Comparison of ENCODE assay signal across 11 cellular contexts in the genomic region with DNA sequence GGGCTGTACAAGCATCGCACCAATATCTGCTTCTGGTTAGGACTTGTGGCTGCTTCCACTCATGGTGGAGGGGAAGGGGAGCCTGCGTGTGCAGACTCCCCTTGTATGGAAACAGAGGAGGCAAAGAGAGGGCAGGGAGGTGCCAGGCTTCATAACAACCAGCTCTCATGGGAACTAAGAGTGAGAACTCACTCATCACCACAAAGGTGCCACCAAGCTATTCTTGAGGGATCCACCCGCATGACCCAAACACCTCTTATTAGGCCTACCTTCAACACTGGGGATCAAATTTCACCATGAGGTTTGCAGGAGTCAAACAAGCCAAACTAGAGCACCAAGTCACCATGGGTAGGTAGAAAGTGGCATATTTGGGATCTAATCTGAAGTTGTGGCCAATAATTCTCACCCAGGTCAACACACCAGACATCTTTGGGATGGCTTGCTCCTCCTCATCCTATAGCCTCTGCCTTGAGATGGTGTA. TPM values are rescaled to one million over a fixed set of nuclear protein-coding genes. Genes with fewer than 3 reads are reported as not detected.
A peak's percentile ranks its signal among the peaks of the same experiment; 100 is the strongest.
DNase-seq lines count a peak whose midpoint lies in the region; ATAC-seq lines count a peak whose summit lies in the region.
"Had no signal": no experiment of that assay in that cellular context is flagged by ENCODE, and none has a peak within 500 bp of the region (broad histone marks: within the 10 kb centered on the region; RNA-seq: fewer than 3 reads in every experiment).

No MANE protein-coding gene starts in this region.

- no peaks in the 10 kb centered on the region for H3K27me3 Mint-ChIP-seq in activated T-cell treated with anti-CD3 and anti-CD28 coated beads, Interleukin-2, amount 50 U/mL, for 4 hours (ENCODE audit: low read depth)
- H3K27me3 Mint-ChIP-seq in activated naive CD8-positive, alpha-beta T cell treated with anti-CD3 and anti-CD28 coated beads, Interleukin-2, amount 50 U/mL, for 24 hours, result no peaks in the 10 kb centered on the region
- no peaks in the 10 kb centered on the region for H3K27me3 Mint-ChIP-seq in stimulated activated naive B cell treated with anti-CD40 and anti-IgM and Interleukin-4, amounts not matched to agents 10 μg/mL and 1 μg/mL and 100 μg/mL, for 72 hours
- no peaks in the 10 kb centered on the region for H3K27me3 Mint-ChIP-seq in effector memory CD8-positive, alpha-beta T cell

- peak overlapping the region; percentile 94 for H3K27ac Mint-ChIP-seq in activated naive CD8-positive, alpha-beta T cell treated with anti-CD3 and anti-CD28 coated beads, Interleukin-2, amount 50 U/mL, for 24 hours
- H3K27ac Mint-ChIP-seq in stimulated activated naive B cell treated with anti-CD40 and anti-IgM and Interleukin-4, amounts not matched to agents 10 μg/mL and 1 μg/mL and 100 μg/mL, for 72 hours, result peak overlapping the region; percentile 91
- H3K27ac Mint-ChIP-seq in effector memory CD8-positive, alpha-beta T cell, result peak overlapping the region in 1 of 2 donors; percentile 0

- peak; percentile 13 to 25 for ATAC-seq in activated T-cell treated with anti-CD3 and anti-CD28 coated beads, Interleukin-2, amount 50 U/mL, for 4 hours
- ATAC-seq in HG02981 (IDR thresholded peaks at IDR 0.05; ENCODE audit: unreplicated experiment), result peak; percentile 3
- ATAC-seq in activated naive CD8-positive, alpha-beta T cell treated with anti-CD3 and anti-CD28 coated beads, Interleukin-2, amount 50 U/mL, for 24 hours, result peak; percentile 33
- ATAC-seq in stimulated activated naive B cell treated with anti-CD40 and anti-IgM and Interleukin-4, amounts not matched to agents 10 μg/mL and 1 μg/mL and 100 μg/mL, for 72 hours (replicated peaks), result peak; percentile 0 to 3
- no peak for ATAC-seq in effector memory CD8-positive, alpha-beta T cell (replicated peaks)
- ATAC-seq in HG02870 (IDR thresholded peaks at IDR 0.05; ENCODE audit: unreplicated experiment), result no peak

- no peaks in the 10 kb centered on the region for H3K36me3 Mint-ChIP-seq in activated T-cell treated with anti-CD3 and anti-CD28 coated beads, Interleukin-2, amount 50 U/mL, for 4 hours (ENCODE audit: insufficient read depth)
- peaks cover 7% of the 10 kb centered on the region for H3K36me3 Mint-ChIP-seq in activated naive CD8-positive, alpha-beta T cell treated with anti-CD3 and anti-CD28 coated beads, Interleukin-2, amount 50 U/mL, for 24 hours (ENCODE audit: low read depth)
- H3K36me3 Mint-ChIP-seq in stimulated activated naive B cell treated with anti-CD40 and anti-IgM and Interleukin-4, amounts not matched to agents 10 μg/mL and 1 μg/mL and 100 μg/mL, for 72 hours, result peaks cover 77 to 88% of the 10 kb centered on the region in 2 donors
- no peaks in the 10 kb centered on the region for H3K36me3 Mint-ChIP-seq in effector memory CD8-positive, alpha-beta T cell (ENCODE audit: insufficient read depth)

- H3K4me1 Mint-ChIP-seq in activated T-cell treated with anti-CD3 and anti-CD28 coated beads, Interleukin-2, amount 50 U/mL, for 4 hours (ENCODE audit: low read depth), result peaks cover 33% of the 10 kb centered on the region
- H3K4me1 Mint-ChIP-seq in activated naive CD8-positive, alpha-beta T cell treated with anti-CD3 and anti-CD28 coated beads, Interleukin-2, amount 50 U/mL, for 24 hours, result peaks cover 49% of the 10 kb centered on the region
- H3K4me1 Mint-ChIP-seq in stimulated activated naive B cell treated with anti-CD40 and anti-IgM and Interleukin-4, amounts not matched to agents 10 μg/mL and 1 μg/mL and 100 μg/mL, for 72 hours, result peaks cover 60 to 78% of the 10 kb centered on the region in 2 donors
- peaks cover 0 to 9% of the 10 kb centered on the region in 2 donors for H3K4me1 Mint-ChIP-seq in effector memory CD8-positive, alpha-beta T cell (ENCODE audit: low read depth in 2 of 2)

- H3K4me3 Mint-ChIP-seq in activated T-cell treated with anti-CD3 and anti-CD28 coated beads, Interleukin-2, amount 50 U/mL, for 4 hours, result peak overlapping the region; percentile 9
- H3K4me3 Mint-ChIP-seq in activated naive CD8-positive, alpha-beta T cell treated with anti-CD3 and anti-CD28 coated beads, Interleukin-2, amount 50 U/mL, for 24 hours, result peak overlapping the region; percentile 55
- H3K4me3 Mint-ChIP-seq in stimulated activated naive B cell treated with anti-CD40 and anti-IgM and Interleukin-4, amounts not matched to agents 10 μg/mL and 1 μg/mL and 100 μg/mL, for 72 hours, result peak overlapping the region; percentile 35 to 42
- no peak overlapping the region for H3K4me3 Mint-ChIP-seq in effector memory CD8-positive, alpha-beta T cell

- DNase-seq in activated T-cell treated with anti-CD3 and anti-CD28 coated beads, Interleukin-2, amount 50 U/mL, for 4 hours, result no peak
- DNase-seq in activated T-cell treated with anti-CD3 and anti-CD28 coated beads, Interleukin-2, amount 50 U/mL, for 1 hour, result no peak
- no peak for DNase-seq in activated naive CD8-positive, alpha-beta T cell treated with anti-CD3 and anti-CD28 coated beads, Interleukin-2, amount 50 U/mL, for 24 hours
- no peak for DNase-seq in stimulated activated naive B cell treated with anti-CD40 and anti-IgM and Interleukin-4, amounts not matched to agents 10 μg/mL and 1 μg/mL and 100 μg/mL, for 72 hours
- no peak for DNase-seq in cerebellar nuclear complex (lab: John Stamatoyannopoulos, UW)
- no peak for DNase-seq in effector memory CD8-positive, alpha-beta T cell
- DNase-seq: GDM1, NCI-H69, Right ventricle myocardium superior had no signal

- peaks cover 5% of the 10 kb centered on the region for H3K9me3 Mint-ChIP-seq in activated T-cell treated with anti-CD3 and anti-CD28 coated beads, Interleukin-2, amount 50 U/mL, for 4 hours
- peaks cover 5% of the 10 kb centered on the region for H3K9me3 Mint-ChIP-seq in activated naive CD8-positive, alpha-beta T cell treated with anti-CD3 and anti-CD28 coated beads, Interleukin-2, amount 50 U/mL, for 24 hours
- H3K9me3 Mint-ChIP-seq in stimulated activated naive B cell treated with anti-CD40 and anti-IgM and Interleukin-4, amounts not matched to agents 10 μg/mL and 1 μg/mL and 100 μg/mL, for 72 hours, result peaks cover 2 to 14% of the 10 kb centered on the region in 2 donors
- peaks cover 0 to 2% of the 10 kb centered on the region in 2 donors for H3K9me3 Mint-ChIP-seq in effector memory CD8-positive, alpha-beta T cell

RNA-seq across cellular contexts. Expression of gene RUBCNL, which starts 46.4 kb away (rescaled TPM):
- total RNA-seq in activated T-cell treated with anti-CD3 and anti-CD28 coated beads, Interleukin-2, amount 50 U/mL, for 4 hours, result 1 to 10 TPM in 2 of 3 donors, under 1 TPM in 1; 0.94 to 1.8 (median 1.1) TPM

Comparison
In these comparisons a context has a peak if more than half of its experiments do, and no peak if none do; other contexts are left out.
1. ATAC-seq: peak in activated T-cell treated with anti-CD3 and anti-CD28 coated beads, Interleukin-2, amount 50 U/mL, for 4 hours (2 of 2), HG02981 (single experiment), activated naive CD8-positive, alpha-beta T cell treated with anti-CD3 and anti-CD28 coated beads, Interleukin-2, amount 50 U/mL, for 24 hours (single experiment) and stimulated activated naive B cell treated with anti-CD40 and anti-IgM and Interleukin-4, amounts not matched to agents 10 μg/mL and 1 μg/mL and 100 μg/mL, for 72 hours (2 of 2); none in effector memory CD8-positive, alpha-beta T cell (single experiment) and HG02870 (single experiment).
2. H3K4me3 Mint-ChIP-seq: peak in activated T-cell treated with anti-CD3 and anti-CD28 coated beads, Interleukin-2, amount 50 U/mL, for 4 hours (single experiment), activated naive CD8-positive, alpha-beta T cell treated with anti-CD3 and anti-CD28 coated beads, Interleukin-2, amount 50 U/mL, for 24 hours (single experiment) and stimulated activated naive B cell treated with anti-CD40 and anti-IgM and Interleukin-4, amounts not matched to agents 10 μg/mL and 1 μg/mL and 100 μg/mL, for 72 hours (2 of 2); none in effector memory CD8-positive, alpha-beta T cell (0 of 2).